1 cellular context compared by ENCODE assay signal in genomic region chr9:124940894-124941688, GRCh38.
TF ChIP-seq lines count a peak whose summit lies in the region.

Gene GOLGA1, minus strand, starts transcription at chr9:124941083. Its CDS starts 2,372 bp downstream, at chr9:124938711.

TF ChIP-seq in GM12878, 131 proteins besides CTCF, POLR2A, EP300 and RAD21 (continued from another document):
- TF ChIP-seq SKIL (IDR thresholded peaks at IDR 0.05; ENCODE audit: low read depth, poor library complexity, severe bottlenecking) (no peak), CBFB (IDR thresholded peaks at IDR 0.05; ENCODE audit: low read depth) (peak; percentile 48; the same call in 1 of the 2 replicates), SP1 (IDR thresholded peaks at IDR 0.05; ENCODE audit: low read depth, low read length) (peak; percentile 39), SREBF2 (IDR thresholded peaks at IDR 0.05; ENCODE audit: low read length) (no peak), BHLHE40 (IDR thresholded peaks at IDR 0.05; ENCODE audit: borderline replicate concordance in 1 of 2, low read depth in 2 of 2, low read length in 1 of 2) (peak; percentile 90 to 98)
TF ChIP-seq in GM12878: peak in this region for 45.
